27 cellular contexts compared by ENCODE assay signal in genomic region chr2:45018033-45018432, GRCh38. TPM values are rescaled to one million over a fixed set of nuclear protein-coding genes. Genes with fewer than 3 reads are reported as not detected.
"Had no signal": no experiment of that assay in that cellular context is flagged by ENCODE, and none has a peak within 500 bp of the region (broad histone marks: within the 10 kb centered on the region; RNA-seq: fewer than 3 reads in every experiment).

No MANE protein-coding gene starts in this region.

- H3K4me2 ChIP-seq: SK-N-SH had no signal

- H3K36me3 ChIP-seq: MG63 had no signal

- H3K9ac ChIP-seq: SK-N-SH had no signal

- ATAC-seq: HepG2, Panc1, PC-3 had no signal

- FAIRE-seq: HepG2 had no signal

- DNase-seq: IMR-90, Karpas-422, KG1, MG63, NCI-H1092, NCI-H1105 treated with DMSO at 0.1 percent for 48 hours, NCI-H1417 treated with DMSO at 0.1 percent for 48 hours, NCI-H146, NCI-H1694 treated with DMSO at 0.1 percent for 48 hours, NCI-H1930, NCI-H2081, NCI-H2107, NCI-H2227 treated with DMSO at 0.1 percent for 48 hours, NCI-H446, NCI-H510A, NCI-H524 treated with DMSO at 0.1 percent for 48 hours, NCI-H69, NCI-H774, PC-3, SHP77, SK-N-SH, SW 1271 had no signal

- H3K9me2 ChIP-seq: SK-N-SH had no signal

- H3K27me3 ChIP-seq: MG63 had no signal

- H3K27ac ChIP-seq: RWPE1 had no signal

- H3K9me3 ChIP-seq: MG63, SK-N-SH had no signal

- H3K4me3 ChIP-seq: MG63 had no signal

RNA-seq across cellular contexts. Expression of gene SIX2, which starts 8.8 kb away (rescaled TPM):
- total RNA-seq: HepG2, IMR-90, OCI-LY7, SK-MEL-5 had no signal
- polyA plus RNA-seq: HepG2, IMR-90 had no signal
